10 cellular contexts compared by ENCODE assay signal in genomic region chr5:68265347-68265746, GRCh38. TPM values are rescaled to one million over a fixed set of nuclear protein-coding genes. Genes with fewer than 3 reads are reported as not detected.
DNase-seq lines count a peak whose midpoint lies in the region; ATAC-seq, FAIRE-seq and TF ChIP-seq lines count a peak whose summit lies in the region.
"Had no signal": no experiment of that assay in that cellular context is flagged by ENCODE, and none has a peak within 500 bp of the region (broad histone marks: within the 10 kb centered on the region; RNA-seq: fewer than 3 reads in every experiment).

No MANE protein-coding gene starts in this region.

- intact Hi-C loops in IMR-90 (cut with micrococcal nuclease) (no loop called here), A673 (cut with micrococcal nuclease; ENCODE audit: unreplicated experiment) (loop anchor here (5.0 kb wide), 1 partner anchor 808 kb away; no protein-coding TSS in a partner anchor)

- peak overlapping the region; percentile 61 for H2BK20ac ChIP-seq in IMR-90 (ENCODE audit: low read depth, low read length)

- no peaks in the 10 kb centered on the region for H3K27me3 Mint-ChIP-seq in astrocyte (ENCODE audit: low read depth, unreplicated experiment)
- no peaks in the 10 kb centered on the region for H3K27me3 Mint-ChIP-seq in stimulated activated memory B cell treated with anti-CD40 and anti-IgM and Interleukin-4, amounts not matched to agents 10 μg/mL and 1 μg/mL and 100 μg/mL, for 72 hours

- no peaks in the 10 kb centered on the region for H3K9me3 Mint-ChIP-seq in astrocyte (ENCODE audit: unreplicated experiment)
- H3K9me3 Mint-ChIP-seq in stimulated activated memory B cell treated with anti-CD40 and anti-IgM and Interleukin-4, amounts not matched to agents 10 μg/mL and 1 μg/mL and 100 μg/mL, for 72 hours = no peaks in the 10 kb centered on the region

- no peaks in the 10 kb centered on the region for H4K20me1 ChIP-seq in IMR-90 (ENCODE audit: insufficient read depth, low read length)
- H4K20me1 ChIP-seq in astrocyte (ENCODE audit: insufficient read depth, low read length) = no peaks in the 10 kb centered on the region

- WGBS in IMR-90 (ENCODE audit: extremely low coverage in 2 of 2, insufficient read length in 1 of 2), 2 experiments = no CpG with 5 or more reads among the region's 2 CpGs

- peaks cover 19% of the 10 kb centered on the region for H3K4me1 ChIP-seq in IMR-90 (ENCODE audit: control insufficient read depth, insufficient read depth, low read length)
- peaks cover 16% of the 10 kb centered on the region for H3K4me1 ChIP-seq in astrocyte (ENCODE audit: insufficient read depth, low read length)
- peaks cover 62% of the 10 kb centered on the region for H3K4me1 ChIP-seq in A673 (ENCODE audit: insufficient read depth, low read length, poor library complexity, severe bottlenecking)
- no peaks in the 10 kb centered on the region for H3K4me1 ChIP-seq in SJCRH30

- no peak for FAIRE-seq in astrocyte (lab: Jason Lieb, UNC)

- peak overlapping the region; percentile 51 for H3K18ac ChIP-seq in IMR-90 (ENCODE audit: low read depth, low read length)

- H3K9ac ChIP-seq in IMR-90 (ENCODE audit: low read depth, low read length) (0 out of 2 replicates have a peak overlapping the region, but pooled peaks have one; percentile 13), astrocyte (ENCODE audit: low read length) (no peak overlapping the region)

- H3K27me3 ChIP-seq in IMR-90 (ENCODE audit: control insufficient read depth, insufficient read depth, low read length) (no peaks in the 10 kb centered on the region), astrocyte (ENCODE audit: insufficient read depth, low read length) (no peaks in the 10 kb centered on the region), A673 (replicated peaks; ENCODE audit: insufficient read depth, low read depth, low read length, poor library complexity) (no peaks in the 10 kb centered on the region), SJCRH30 (no peaks in the 10 kb centered on the region)

- H3K9me1 ChIP-seq in IMR-90 (ENCODE audit: insufficient read depth, low read length) = peaks cover 10% of the 10 kb centered on the region

- ATAC-seq in IMR-90 (ENCODE audit: low read depth) (peak; percentile 19), left lobe of liver (peak; percentile 13), GM21576 (IDR thresholded peaks at IDR 0.05; ENCODE audit: unreplicated experiment) (no peak)
- peak; percentile 41 for ATAC-seq in stimulated activated memory B cell treated with anti-CD40 and anti-IgM and Interleukin-4, amounts not matched to agents 10 μg/mL and 1 μg/mL and 100 μg/mL, for 72 hours

- H2BK120ac ChIP-seq in IMR-90 (ENCODE audit: low read depth, low read length) = peak overlapping the region; percentile 90

- peak overlapping the region; percentile 83 for H2AK5ac ChIP-seq in IMR-90 (ENCODE audit: low read depth, low read length)

- H3K4me3 Mint-ChIP-seq in astrocyte (ENCODE audit: unreplicated experiment) = no peak overlapping the region
- H3K4me3 Mint-ChIP-seq in stimulated activated memory B cell treated with anti-CD40 and anti-IgM and Interleukin-4, amounts not matched to agents 10 μg/mL and 1 μg/mL and 100 μg/mL, for 72 hours = no peak overlapping the region

- peak overlapping the region; percentile 84 for H4K5ac ChIP-seq in IMR-90 (ENCODE audit: low read depth, low read length)

- peak overlapping the region; percentile 60 for H4K91ac ChIP-seq in IMR-90 (ENCODE audit: insufficient read depth, low read depth, low read length)

- H3K4me3 ChIP-seq in IMR-90 (ENCODE audit: insufficient read depth, low read depth, low read length) = no peak overlapping the region
- H3K4me3 ChIP-seq in astrocyte (ENCODE audit: insufficient read depth, low read depth, low read length) = no peak overlapping the region
- H3K4me3 ChIP-seq in A673 (ENCODE audit: low read depth, low read length, poor library complexity, severe bottlenecking) = no peak overlapping the region
- no peak overlapping the region for H3K4me3 ChIP-seq in SJCRH30

- CTCF ChIA-PET in IMR-90 (lab: Yijun Ruan, JAX) (no interaction called here), A673 (lab: Charles Lee) (no interaction called here)

- H3K4ac ChIP-seq in IMR-90 (ENCODE audit: low read depth, low read length) = peak overlapping the region; percentile 86

- H3K4me2 ChIP-seq in IMR-90 (ENCODE audit: low read depth, low read length) (peak overlapping the region; percentile 12; the same call in 1 of the 2 replicates), astrocyte (ENCODE audit: low read length) (no peak overlapping the region)

- DNase-seq in IMR-90 = no peak
- no peak for DNase-seq in astrocyte (ENCODE audit: low read depth)
- no peak for DNase-seq in left lobe of liver (ENCODE audit: low spot score)
- DNase-seq in A673 (ENCODE audit: low spot score) = no peak
- no peak for DNase-seq in SJCRH30
- no peak for DNase-seq in AG20443 (ENCODE audit: low spot score)
- DNase-seq: effector CD8-positive, alpha-beta T cell; islet precursor cell had no signal

- H3K23ac ChIP-seq in IMR-90 (ENCODE audit: low read depth, low read length) = 0 out of 2 replicates have a peak overlapping the region, but pooled peaks have one; percentile 17

- H2BK5ac ChIP-seq in IMR-90 (ENCODE audit: low read depth, low read length, poor library complexity, severe bottlenecking) = peak overlapping the region; percentile 10

- H3K14ac ChIP-seq in IMR-90 (replicated peaks; ENCODE audit: low read depth, low read length) = 0 out of 2 replicates have a peak overlapping the region, but pooled peaks have one; percentile 78

- H3K4me1 Mint-ChIP-seq in astrocyte (ENCODE audit: low read depth, unreplicated experiment) = peaks cover 8% of the 10 kb centered on the region
- peaks cover 57% of the 10 kb centered on the region for H3K4me1 Mint-ChIP-seq in stimulated activated memory B cell treated with anti-CD40 and anti-IgM and Interleukin-4, amounts not matched to agents 10 μg/mL and 1 μg/mL and 100 μg/mL, for 72 hours

- no peaks in the 10 kb centered on the region for H3K36me3 Mint-ChIP-seq in astrocyte (ENCODE audit: low read depth, unreplicated experiment)
- H3K36me3 Mint-ChIP-seq in stimulated activated memory B cell treated with anti-CD40 and anti-IgM and Interleukin-4, amounts not matched to agents 10 μg/mL and 1 μg/mL and 100 μg/mL, for 72 hours = no peaks in the 10 kb centered on the region

- peak overlapping the region; percentile 88; the same call in 1 of the 3 replicates for H2BK15ac ChIP-seq in IMR-90 (ENCODE audit: low read depth, low read length)

- H3K36me3 ChIP-seq in IMR-90 (ENCODE audit: control insufficient read depth, insufficient read depth, low read length) (no peaks in the 10 kb centered on the region), astrocyte (ENCODE audit: insufficient read depth, low read length) (no peaks in the 10 kb centered on the region), A673 (ENCODE audit: insufficient read depth, low read length, poor library complexity, severe bottlenecking) (no peaks in the 10 kb centered on the region), SJCRH30 (no peaks in the 10 kb centered on the region)

- H3K9me3 ChIP-seq in IMR-90 (ENCODE audit: control insufficient read depth, insufficient read depth, low read length) (no peaks in the 10 kb centered on the region), astrocyte (ENCODE audit: insufficient read depth, low read depth, low read length) (no peaks in the 10 kb centered on the region), A673 (ENCODE audit: low read depth, low read length, poor library complexity, severe bottlenecking) (peaks cover 5% of the 10 kb centered on the region), SJCRH30 (replicated peaks) (no peaks in the 10 kb centered on the region)

- no peak for TF ChIP-seq POLR2A in IMR-90 (IDR thresholded peaks at IDR 0.05; ENCODE audit: low read depth, low read length)

- TF ChIP-seq CTCF in IMR-90 (conservative IDR thresholded peaks at IDR 0.05; ENCODE audit: low read depth, low read length) (no peak), astrocyte (IDR thresholded peaks at IDR 0.05; ENCODE audit: insufficient read depth, low read depth, low read length) (no peak), A673 (conservative IDR thresholded peaks at IDR 0.05; ENCODE audit: low read depth, low read length) (no peak)

- in situ Hi-C loops in IMR-90 (cut with MboI; ENCODE audit: low sequenced_read_pairs) = loop anchor here (25.0 kb wide), 1 partner anchor 1453 kb away; no protein-coding TSS in a partner anchor

- POLR2A ChIA-PET in IMR-90 (lab: Charles Lee; ENCODE audit: unreplicated experiment) = no interaction called here
- POLR2A ChIA-PET in A673 (lab: Charles Lee; ENCODE audit: low non-redundant PET) = no interaction called here

- no peak overlapping the region; the same call in 1 of the 2 replicates for H3K56ac ChIP-seq in IMR-90 (ENCODE audit: extremely low read depth, insufficient read depth, low read length)

- H3K27ac Mint-ChIP-seq in astrocyte (ENCODE audit: unreplicated experiment) = peak overlapping the region; percentile 3
- H3K27ac Mint-ChIP-seq in stimulated activated memory B cell treated with anti-CD40 and anti-IgM and Interleukin-4, amounts not matched to agents 10 μg/mL and 1 μg/mL and 100 μg/mL, for 72 hours = peak overlapping the region; percentile 26

- TF ChIP-seq RAD21 in IMR-90 (IDR thresholded peaks at IDR 0.05; ENCODE audit: low read length) = no peak

- peak overlapping the region; percentile 48; the same call in 1 of the 2 replicates for H3K27ac ChIP-seq in IMR-90 (ENCODE audit: insufficient read depth, low read length)
- no peak overlapping the region for H3K27ac ChIP-seq in astrocyte (ENCODE audit: low read depth, low read length)
- H3K27ac ChIP-seq in A673 (ENCODE audit: low read depth, low read length, poor library complexity, severe bottlenecking) = no peak overlapping the region
- no peak overlapping the region for H3K27ac ChIP-seq in SJCRH30

- peak overlapping the region; percentile 71 for H2AK9ac ChIP-seq in IMR-90 (replicated peaks; ENCODE audit: low read depth, low read length, poor library complexity)

- H4K8ac ChIP-seq in IMR-90 (ENCODE audit: low read depth in 2 of 2, low read length in 2 of 2) = peak overlapping the region; percentile 31 to 79; a peak in 3 of 4 replicates

- H3K79me2 ChIP-seq in astrocyte (ENCODE audit: insufficient read depth, low read length) = peaks cover 6% of the 10 kb centered on the region

- H3K79me1 ChIP-seq in IMR-90 (ENCODE audit: low read depth in 1 of 2, low read length in 2 of 2) = peaks cover 13 to 25% of the 10 kb centered on the region in 2 experiments; a peak in 3 of 4 replicates

- BruUV-seq in IMR-90 (replicated peaks; lab: Mats Ljungman, UMichigan) (no TSS peak), A673 (replicated peaks; lab: Mats Ljungman, UMichigan) (no TSS peak)

- no peak overlapping the region for H2AFZ ChIP-seq in IMR-90 (replicated peaks; ENCODE audit: low read length, poor library complexity)
- no peak overlapping the region for H2AFZ ChIP-seq in astrocyte (ENCODE audit: low read depth, low read length)

- dilution Hi-C loops in IMR-90 (cut with HindIII; ENCODE audit: low sequenced_read_pairs, unreplicated experiment) = no loop called here

RNA-seq across cellular contexts. Expression of gene PIK3R1, which starts 49.8 kb away (rescaled TPM):
- 9.3 and 13.6 TPM in 2 replicates for total RNA-seq in IMR-90 (2012; rRNA removed)
- 2.4 and 2.6 TPM in 2 replicates for polyA plus RNA-seq in IMR-90 (2012; rRNA removed)
- 0.45 and 0.77 TPM in 2 replicates for polyA plus RNA-seq in IMR-90 (2012; cell fraction: cytosol; rRNA removed)
- polyA plus RNA-seq in IMR-90 (2012; cell fraction: nucleus; rRNA removed; ENCODE audit: low replicate concordance) = 0.92 and 4.4 TPM in 2 replicates
- total RNA-seq in astrocyte = 21.8 and 25.7 TPM in 2 replicates
- total RNA-seq in left lobe of liver = 149 TPM
- 57.9 and 64.8 TPM in 2 replicates for total RNA-seq in A673 (2021)
- total RNA-seq in SJCRH30 (2014; rRNA removed; shearing (Covaris generic)) = 14.7 and 26.0 TPM in 2 replicates
